Comparison of ENCODE assay signal across 8 cellular contexts in the genomic region with DNA sequence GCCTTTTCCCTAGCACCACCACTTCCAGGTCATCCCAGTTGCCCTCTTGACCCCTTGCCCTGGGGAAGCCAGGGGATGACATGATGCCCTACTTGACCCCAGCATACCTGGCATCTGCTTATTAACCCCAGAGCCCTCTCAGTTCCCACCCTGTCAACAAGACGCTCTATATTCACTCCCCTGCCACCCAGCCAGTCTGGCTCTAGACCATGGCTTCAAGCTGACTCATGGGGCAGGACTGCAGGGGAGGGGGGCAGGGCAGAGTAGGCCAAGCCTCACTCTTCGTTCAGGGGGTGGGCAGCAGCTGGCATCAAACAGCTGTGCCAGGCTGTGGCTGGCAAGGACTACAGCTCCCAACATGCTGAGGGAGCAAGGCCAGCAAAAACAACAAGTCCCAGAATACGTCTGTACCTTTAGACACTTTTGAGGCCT. TPM values are rescaled to one million over a fixed set of nuclear protein-coding genes. Genes with fewer than 3 reads are reported as not detected.
DNase-seq lines count a peak whose midpoint lies in the region; ATAC-seq and TF ChIP-seq lines count a peak whose summit lies in the region.

No MANE protein-coding gene starts in this region.

- POLR2A ChIA-PET in CD8-positive, alpha-beta memory T cell (lab: Charles Lee) = interaction anchor here (1.6 to 1.7 kb wide), 2 partner anchors 14 to 39 kb away, joined by 4 to 7 read pairs; partner anchors contain the start of gene PIGO
- POLR2A ChIA-PET in HEK293T (lab: Yijun Ruan, JAX) = no interaction called here

- H3K9ac ChIP-seq in NT2/D1 (ENCODE audit: insufficient read length, low read depth) = peak overlapping the region; percentile 83
- H3K9ac ChIP-seq in endodermal cell (ENCODE audit: extremely low read depth, low read length, poor library complexity, severe bottlenecking) = no peak overlapping the region

- 75 to 81% methylated on average over 1 to 3 of the region's 3 CpGs for WGBS in endodermal cell (ENCODE audit: insufficient coverage in 1 of 2, insufficient read length in 1 of 2), 2 experiments

- no peak for DNase-seq in CD8-positive, alpha-beta memory T cell
- DNase-seq in NT2/D1 (ENCODE audit: low read depth, low spot score) (no peak), endodermal cell (no peak), natural killer cell (no peak), HAP-1 (ENCODE audit: low spot score in 2 of 2) (no peak), DMS153 (lab: John Stamatoyannopoulos, UW) (no peak), HEK293T (ENCODE audit: extremely low spot score) (no peak)

- no peaks in the 10 kb centered on the region for H3K9me3 Mint-ChIP-seq in CD8-positive, alpha-beta memory T cell
- H3K9me3 Mint-ChIP-seq in endodermal cell (no peaks in the 10 kb centered on the region), natural killer cell (no peaks in the 10 kb centered on the region)

- ATAC-seq in natural killer cell = no peak
- no peak for ATAC-seq in GM18511 (IDR thresholded peaks at IDR 0.05; ENCODE audit: unreplicated experiment)

- no peak overlapping the region for H3K27ac ChIP-seq in CD8-positive, alpha-beta memory T cell (ENCODE audit: low read depth, low read length)
- no peak overlapping the region for H3K27ac ChIP-seq in endodermal cell (ENCODE audit: low read depth, low read length)

- intact Hi-C loops in natural killer cell (cut with micrococcal nuclease) = loop anchor here (10.0 kb wide), 1 partner anchor 704 kb away; the partner anchor contains the start of genes HINT2 and SPAG8

- no peaks in the 10 kb centered on the region for H3K27me3 ChIP-seq in CD8-positive, alpha-beta memory T cell (ENCODE audit: insufficient read depth, low read length, poor library complexity, severe bottlenecking)
- H3K27me3 ChIP-seq in NT2/D1 (ENCODE audit: insufficient read depth, insufficient read length) (no peaks in the 10 kb centered on the region), endodermal cell (ENCODE audit: control insufficient read depth, insufficient read depth, low read length, poor library complexity, severe bottlenecking) (no peaks in the 10 kb centered on the region), HAP-1 (ENCODE audit: low read depth) (no peaks in the 10 kb centered on the region)

- TF ChIP-seq CTCF in endodermal cell (conservative IDR thresholded peaks at IDR 0.05) (no peak), natural killer cell (IDR thresholded peaks at IDR 0.05) (no peak)

- H3K27ac Mint-ChIP-seq in CD8-positive, alpha-beta memory T cell = peak overlapping the region in 6 of 8 donors; percentile 47 to 95 (median 87)
- no peak overlapping the region for H3K27ac Mint-ChIP-seq in endodermal cell
- peak overlapping the region; percentile 90 to 97 for H3K27ac Mint-ChIP-seq in natural killer cell

- peak overlapping the region in 6 of 7 donors; percentile 34 to 92 (median 80) for H3K4me3 Mint-ChIP-seq in CD8-positive, alpha-beta memory T cell
- peak overlapping the region; percentile 75 for H3K4me3 Mint-ChIP-seq in endodermal cell
- no peak overlapping the region for H3K4me3 Mint-ChIP-seq in natural killer cell

- in situ Hi-C loops in HAP-1 (cut with MboI; ENCODE audit: low sequenced_read_pairs) = loop anchor here (25.0 kb wide), 1 partner anchor 452 kb away; a partner anchor contains a TSS

- H3K4me1 ChIP-seq in CD8-positive, alpha-beta memory T cell (ENCODE audit: insufficient read depth, low read length) = peaks cover 48% of the 10 kb centered on the region
- H3K4me1 ChIP-seq in NT2/D1 (ENCODE audit: insufficient read depth, insufficient read length) = peaks cover 17% of the 10 kb centered on the region
- H3K4me1 ChIP-seq in endodermal cell (ENCODE audit: control insufficient read depth, insufficient read depth, low read length) = peaks cover 12% of the 10 kb centered on the region
- H3K4me1 ChIP-seq in HAP-1 = peaks cover 17% of the 10 kb centered on the region

- CTCF ChIA-PET in CD8-positive, alpha-beta memory T cell (lab: Charles Lee) = interaction anchor here (1.6 kb wide), 1 partner anchor 14 kb away, joined by 7 read pairs; the partner anchor contains the start of gene PIGO
- CTCF ChIA-PET in HEK293T (lab: Yijun Ruan, JAX) = no interaction called here

- H3K36me3 Mint-ChIP-seq in CD8-positive, alpha-beta memory T cell = peaks cover 0 to 21% (median 0%) of the 10 kb centered on the region in 3 donors
- peaks cover 24% of the 10 kb centered on the region for H3K36me3 Mint-ChIP-seq in endodermal cell (ENCODE audit: low read depth)
- H3K36me3 Mint-ChIP-seq in natural killer cell = no peaks in the 10 kb centered on the region

- peaks cover 47 to 57% (median 53%) of the 10 kb centered on the region in 3 donors for H3K4me1 Mint-ChIP-seq in CD8-positive, alpha-beta memory T cell
- H3K4me1 Mint-ChIP-seq in endodermal cell = peaks cover 37% of the 10 kb centered on the region
- peaks cover 50 to 65% of the 10 kb centered on the region in 2 donors for H3K4me1 Mint-ChIP-seq in natural killer cell

- no peak overlapping the region for H3K4me3 ChIP-seq in CD8-positive, alpha-beta memory T cell (ENCODE audit: low read length)
- peak overlapping the region; percentile 78 for H3K4me3 ChIP-seq in NT2/D1 (ENCODE audit: insufficient read length, low read depth)
- H3K4me3 ChIP-seq in endodermal cell (ENCODE audit: low read length) = peak overlapping the region; percentile 84
- H3K4me3 ChIP-seq in HAP-1 = no peak overlapping the region

- no peaks in the 10 kb centered on the region for H3K27me3 Mint-ChIP-seq in CD8-positive, alpha-beta memory T cell
- H3K27me3 Mint-ChIP-seq in endodermal cell (ENCODE audit: insufficient read depth) = no peaks in the 10 kb centered on the region
- no peaks in the 10 kb centered on the region for H3K27me3 Mint-ChIP-seq in natural killer cell (ENCODE audit: low read depth in 2 of 2)

- peaks cover 8% of the 10 kb centered on the region for H3K36me3 ChIP-seq in CD8-positive, alpha-beta memory T cell (ENCODE audit: insufficient read depth, low read length)
- H3K36me3 ChIP-seq in NT2/D1 (ENCODE audit: insufficient read depth, insufficient read length, low read length) = peaks cover 35% of the 10 kb centered on the region
- peaks cover 28% of the 10 kb centered on the region for H3K36me3 ChIP-seq in endodermal cell (ENCODE audit: control insufficient read depth, insufficient read depth, low read length)
- H3K36me3 ChIP-seq in HAP-1 (replicated peaks) = no peaks in the 10 kb centered on the region; the same call in 1 of the 2 replicates

- H3K9me3 ChIP-seq in CD8-positive, alpha-beta memory T cell (ENCODE audit: low read length) = no peaks in the 10 kb centered on the region
- H3K9me3 ChIP-seq in NT2/D1 (ENCODE audit: insufficient read depth, low read length) (no peaks in the 10 kb centered on the region), endodermal cell (ENCODE audit: control insufficient read depth, low read length) (no peaks in the 10 kb centered on the region), HAP-1 (no peaks in the 10 kb centered on the region)

TF ChIP-seq in HEK293T, 16 proteins besides CTCF, POLR2A, EP300 and RAD21:
- TF ChIP-seq CTBP1 (IDR thresholded peaks at IDR 0.05; ENCODE audit: borderline replicate concordance) = no peak
- TF ChIP-seq TARDBP (IDR thresholded peaks at IDR 0.05) = no peak
- no peak for TF ChIP-seq SUZ12 (IDR thresholded peaks at IDR 0.05)
- no peak for TF ChIP-seq HDGF (IDR thresholded peaks at IDR 0.05; ENCODE audit: borderline replicate concordance)
- TF ChIP-seq ARNT (IDR thresholded peaks at IDR 0.05) = no peak
- TF ChIP-seq ZNF384 (IDR thresholded peaks at IDR 0.05) = no peak
- TF ChIP-seq PKNOX1 (IDR thresholded peaks at IDR 0.05) = no peak
- TF ChIP-seq ELF4 (IDR thresholded peaks at IDR 0.05) = no peak
- no peak for TF ChIP-seq SP1 (IDR thresholded peaks at IDR 0.05)
- TF ChIP-seq FOXK2 (IDR thresholded peaks at IDR 0.05) = no peak

RNA-seq across cellular contexts. Expression of gene ATOSB, which starts 5.3 kb away (rescaled TPM):
- total RNA-seq in CD8-positive, alpha-beta memory T cell = 1 to 10 TPM; 4.4 to 6.3 TPM
- 6.4 TPM for polyA plus RNA-seq in CD8-positive, alpha-beta memory T cell
- 10 to 100 TPM; 21.1 to 22.7 TPM for total RNA-seq in endodermal cell
- 28.0 TPM for polyA plus RNA-seq in endodermal cell (2013, experiment 1 of 2)
- 30.0 TPM for polyA plus RNA-seq in endodermal cell (2013, experiment 2 of 2)
- 10 to 100 TPM; 21.0 to 28.3 (median 23.9) TPM for total RNA-seq in natural killer cell

RNA-seq across cellular contexts. Expression of gene STOML2, which starts 7.4 kb away (rescaled TPM):
- 100 to 1,000 TPM; 258 to 271 TPM for total RNA-seq in CD8-positive, alpha-beta memory T cell
- polyA plus RNA-seq in CD8-positive, alpha-beta memory T cell = 88.9 TPM
- total RNA-seq in endodermal cell = 100 to 1,000 TPM; 158 to 201 TPM
- polyA plus RNA-seq in endodermal cell (2013, experiment 1 of 2) = 126 TPM
- polyA plus RNA-seq in endodermal cell (2013, experiment 2 of 2) = 118 TPM
- 10 to 100 TPM; 41.4 to 43.9 (median 41.6) TPM for total RNA-seq in natural killer cell

RNA-seq across cellular contexts. Expression of gene PIGO, which starts 14.0 kb away (rescaled TPM):
- total RNA-seq in CD8-positive, alpha-beta memory T cell = 10 to 100 TPM; 31.7 to 32.1 TPM
- polyA plus RNA-seq in CD8-positive, alpha-beta memory T cell = 26.4 TPM
- total RNA-seq in endodermal cell (10 to 100 TPM; 29.6 to 34.9 TPM), natural killer cell (10 to 100 TPM; 23.6 to 28.2 (median 27.7) TPM)
- 21.1 TPM for polyA plus RNA-seq in endodermal cell (2013, experiment 1 of 2)
- 21.6 TPM for polyA plus RNA-seq in endodermal cell (2013, experiment 2 of 2)

RNA-seq across cellular contexts. Expression of gene FANCG, which starts 30.6 kb away (rescaled TPM):
- total RNA-seq in CD8-positive, alpha-beta memory T cell = 10 to 100 TPM; 90.6 to 95.4 TPM
- 10.0 TPM for polyA plus RNA-seq in CD8-positive, alpha-beta memory T cell
- 100 to 1,000 TPM in 1 of 2 donors, 10 to 100 TPM in 1; 94.7 to 112 TPM for total RNA-seq in endodermal cell
- 63.6 TPM for polyA plus RNA-seq in endodermal cell (2013, experiment 1 of 2)
- 51.9 TPM for polyA plus RNA-seq in endodermal cell (2013, experiment 2 of 2)
- total RNA-seq in natural killer cell = 10 to 100 TPM; 33.9 to 38.9 (median 35.7) TPM

RNA-seq across cellular contexts. Expression of gene VCP, which starts 37.9 kb away (rescaled TPM):
- 100 to 1,000 TPM; 309 to 323 TPM for total RNA-seq in CD8-positive, alpha-beta memory T cell
- 195 TPM for polyA plus RNA-seq in CD8-positive, alpha-beta memory T cell
- 100 to 1,000 TPM; 497 to 510 TPM for total RNA-seq in endodermal cell
- polyA plus RNA-seq in endodermal cell (2013, experiment 1 of 2) = 225 TPM
- polyA plus RNA-seq in endodermal cell (2013, experiment 2 of 2) = 232 TPM
- 100 to 1,000 TPM; 303 to 338 (median 322) TPM for total RNA-seq in natural killer cell

Comparison
In these comparisons a context has a peak if more than half of its experiments do, and no peak if none do; other contexts are left out.
1. H3K4me3 ChIP-seq: peak in NT2/D1 (single experiment) and endodermal cell (single experiment); none in CD8-positive, alpha-beta memory T cell (single experiment) and HAP-1 (single experiment).